In genomic region chr10:74542077-74542476, GRCh38 we compare ENCODE assay signal across 17 cellular contexts.
DNase-seq lines count a peak whose midpoint lies in the region; ATAC-seq and TF ChIP-seq lines count a peak whose summit lies in the region.
"Had no signal": no experiment of that assay in that cellular context is flagged by ENCODE, and none has a peak within 500 bp of the region (broad histone marks: within the 10 kb centered on the region; RNA-seq: fewer than 3 reads in every experiment).

No MANE protein-coding gene starts in this region.

- H3K4me1 ChIP-seq in ovary (ENCODE audit: insufficient read depth) = peaks cover 3% of the 10 kb centered on the region

- TF ChIP-seq CTCF in BJ (IDR thresholded peaks at IDR 0.05; ENCODE audit: insufficient read depth, low read depth, low read length) (no peak), ovary (IDR thresholded peaks at IDR 0.05) (no peak)

- TF ChIP-seq EP300 in ovary (IDR thresholded peaks at IDR 0.05) = peak; percentile 65

- CTCF ChIA-PET in BJ (lab: Yijun Ruan, JAX) = interaction anchor here (0.6 kb wide), 1 partner anchor 356 kb away, joined by 3 read pairs; no protein-coding TSS in a partner anchor

- no peaks in the 10 kb centered on the region for H3K27me3 ChIP-seq in BJ (ENCODE audit: control insufficient read depth, insufficient read depth, low read length)
- no peaks in the 10 kb centered on the region for H3K27me3 ChIP-seq in ovary

- TF ChIP-seq POLR2A in ovary (IDR thresholded peaks at IDR 0.05) = no peak

- intact Hi-C loops in ovary (cut with DNase I) = no loop called here

- no peaks in the 10 kb centered on the region for H3K9me3 ChIP-seq in ovary

- DNase-seq in BJ (ENCODE audit: low read depth) = peak; percentile 69
- peak; percentile 41 for DNase-seq in NCI-H226
- peak; percentile 88 for DNase-seq in fibroblast of peridontal ligament (ENCODE audit: extremely low read depth)
- DNase-seq in ovary = peak in 4 of 5 donors; percentile 24 to 81 (median 35)
- no peak for DNase-seq in NCI-H2196 treated with DMSO at 0.1 percent for 48 hours (lab: John Stamatoyannopoulos, UW; ENCODE audit: unreplicated experiment)
- DNase-seq in ACHN = no peak
- DNase-seq in COLO829 (ENCODE audit: low spot score) = no peak
- DNase-seq: activated T-cell treated with anti-CD3 and anti-CD28 coated beads, Interleukin-2, amount 50 U/mL, for 72 hours; COR-L47; cortex of kidney; KG1; RPMI8226; small intestine; WERI-Rb-1 had no signal

- peak overlapping the region in 1 of 2 donors; percentile 26 for H3K27ac ChIP-seq in ovary
- H3K27ac ChIP-seq: WERI-Rb-1 had no signal

- in situ Hi-C loops in ACHN (cut with HindIII; ENCODE audit: low pct_ligation_motif_present, low pct_unique_long_range_greater_than_20kb, low sequenced_read_pairs) = no loop called here

- WGBS in ovary, 3 donors = 16 to 26% (median 20%) methylated on average over 2 of the region's 2 CpGs

- no peaks in the 10 kb centered on the region for H3K36me3 ChIP-seq in BJ (ENCODE audit: control insufficient read depth, insufficient read depth, low read length)
- no peaks in the 10 kb centered on the region for H3K36me3 ChIP-seq in ovary
- H3K36me3 ChIP-seq: WERI-Rb-1 had no signal

- no peak for ATAC-seq in HG02981 (IDR thresholded peaks at IDR 0.05; ENCODE audit: unreplicated experiment)
- ATAC-seq: activated T-cell treated with anti-CD3 and anti-CD28 coated beads, Interleukin-2, amount 50 U/mL, for 72 hours; GM12878; HCT116 had no signal

- H3K4me3 ChIP-seq in BJ (ENCODE audit: low read depth, low read length) (no peak overlapping the region), ovary (no peak overlapping the region)
- H3K4me3 ChIP-seq: GM12878 had no signal

- POLR2A ChIA-PET in BJ (lab: Charles Lee) = no interaction called here

Comparison
In these comparisons a context has a peak if more than half of its experiments do, and no peak if none do; other contexts are left out.
1. DNase-seq: peak in BJ (single experiment), NCI-H226 (single experiment), fibroblast of peridontal ligament (single experiment) and ovary (4 of 5); none in NCI-H2196 treated with DMSO at 0.1 percent for 48 hours (single experiment), ACHN (single experiment) and COLO829 (single experiment).